In genomic region chr1:173332026-173332425, GRCh38 we compare ENCODE assay signal across 1 cellular context.
TF ChIP-seq lines count a peak whose summit lies in the region.

No MANE protein-coding gene starts in this region.

TF ChIP-seq in K562, 482 proteins besides CTCF, POLR2A, EP300 and RAD21 (continued from another document):
- TF ChIP-seq ZBTB11 (CRISPR knock-in tag; IDR thresholded peaks at IDR 0.05): no peak
- TF ChIP-seq SMAD4 (CRISPR knock-in tag; conservative IDR thresholded peaks at IDR 0.05): 0 out of 2 replicates have a peak, but pooled peaks have one; percentile 15
- TF ChIP-seq HMBOX1 (IDR thresholded peaks at IDR 0.05): peak; percentile 55; the same call in 1 of the 2 replicates
- TF ChIP-seq RCOR1 (IDR thresholded peaks at IDR 0.05; ENCODE audit: borderline replicate concordance in 1 of 2, low read depth in 2 of 2, low read length in 2 of 2): no peak
- TF ChIP-seq STAG1 (CRISPR knock-in tag; IDR thresholded peaks at IDR 0.05; ENCODE audit: borderline replicate concordance): no peak
- 0 out of 2 replicates have a peak, but pooled peaks have one; percentile 41 for TF ChIP-seq DMBX1 (CRISPR knock-in tag; IDR thresholded peaks at IDR 0.05; ENCODE audit: borderline replicate concordance)
- TF ChIP-seq MXI1 (IDR thresholded peaks at IDR 0.05; ENCODE audit: low read depth, low read length): no peak
